In the genomic region with DNA sequence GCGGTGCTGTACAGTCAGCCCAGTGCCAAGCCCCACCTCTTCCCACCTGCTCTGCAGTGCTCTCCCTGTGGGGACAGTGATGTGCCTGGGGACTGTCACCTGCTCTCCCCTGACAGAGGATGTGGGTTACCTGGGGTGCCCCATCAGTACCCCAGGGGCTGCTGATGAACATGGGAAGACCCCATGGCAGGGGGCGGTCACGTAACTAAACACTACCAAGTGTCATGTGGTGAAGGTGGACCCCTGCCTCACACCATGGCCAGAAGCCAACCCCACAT, we compare ENCODE assay signal across 17 cellular contexts. TPM values are rescaled to one million over a fixed set of nuclear protein-coding genes. Genes with fewer than 3 reads are reported as not detected.
DNase-seq lines count a peak whose midpoint lies in the region; ATAC-seq and TF ChIP-seq lines count a peak whose summit lies in the region.
"Had no signal": no experiment of that assay in that cellular context is flagged by ENCODE, and none has a peak within 500 bp of the region (broad histone marks: within the 10 kb centered on the region; RNA-seq: fewer than 3 reads in every experiment).

No MANE protein-coding gene starts in this region.

- POLR2A ChIA-PET in activated CD4-positive, alpha-beta T cell treated with anti-CD3 and anti-CD28 coated beads for 36 hours (lab: Charles Lee): no interaction called here

- no peak for ATAC-seq in activated CD4-positive, alpha-beta T cell treated with anti-CD3 and anti-CD28 coated beads for 36 hours
- peak; percentile 27 for ATAC-seq in stimulated activated effector memory CD8-positive, alpha-beta T cell treated with anti-CD3 and anti-CD28 coated beads, Interleukin-12 subunit alpha, Interleukin-12 subunit beta, amount 100 ng/mL, for 72 hours
- ATAC-seq in GM18498 (IDR thresholded peaks at IDR 0.05; ENCODE audit: unreplicated experiment) (no peak), HG03354 (IDR thresholded peaks at IDR 0.05; ENCODE audit: poor library complexity, severe bottlenecking, unreplicated experiment) (no peak)
- ATAC-seq: HepG2, right cardiac atrium had no signal

- H3K4me1 Mint-ChIP-seq in activated CD4-positive, alpha-beta T cell treated with anti-CD3 and anti-CD28 coated beads, Interleukin-2, amount 10 ng/mL, durations not matched to agents 24 days and 14 days: peaks cover 8% of the 10 kb centered on the region
- peaks cover 7% of the 10 kb centered on the region for H3K4me1 Mint-ChIP-seq in activated CD4-positive, alpha-beta T cell treated with anti-CD3 and anti-CD28 coated beads for 36 hours
- H3K4me1 Mint-ChIP-seq in stimulated activated effector memory CD8-positive, alpha-beta T cell treated with anti-CD3 and anti-CD28 coated beads, Interleukin-12 subunit alpha, Interleukin-12 subunit beta, amount 100 ng/mL, for 72 hours: peaks cover 46% of the 10 kb centered on the region

- no peaks in the 10 kb centered on the region for H3K9me3 Mint-ChIP-seq in activated CD4-positive, alpha-beta T cell treated with anti-CD3 and anti-CD28 coated beads, Interleukin-2, amount 10 ng/mL, durations not matched to agents 24 days and 14 days
- no peaks in the 10 kb centered on the region for H3K9me3 Mint-ChIP-seq in activated CD4-positive, alpha-beta T cell treated with anti-CD3 and anti-CD28 coated beads for 36 hours (ENCODE audit: low read depth)
- no peaks in the 10 kb centered on the region for H3K9me3 Mint-ChIP-seq in stimulated activated effector memory CD8-positive, alpha-beta T cell treated with anti-CD3 and anti-CD28 coated beads, Interleukin-12 subunit alpha, Interleukin-12 subunit beta, amount 100 ng/mL, for 72 hours
- H3K9me3 Mint-ChIP-seq: CD4-positive, alpha-beta memory T cell; central memory CD8-positive, alpha-beta T cell; T-helper 1 cell treated with Interleukin-12 subunit alpha and Interleukin-12 subunit beta and Interleukin-4 antibody, amounts not matched to agents 30 μg/mL and 1 μg/mL, for 36 hours had no signal

- intact Hi-C loops in activated CD4-positive, alpha-beta T cell treated with anti-CD3 and anti-CD28 coated beads, Interleukin-2, amount 10 ng/mL, durations not matched to agents 24 days and 14 days (cut with micrococcal nuclease): no loop called here
- intact Hi-C loops in activated CD4-positive, alpha-beta T cell treated with anti-CD3 and anti-CD28 coated beads for 36 hours (cut with DNase I, micrococcal nuclease): no loop called here

- H3K27me3 Mint-ChIP-seq in activated CD4-positive, alpha-beta T cell treated with anti-CD3 and anti-CD28 coated beads, Interleukin-2, amount 10 ng/mL, durations not matched to agents 24 days and 14 days: no peaks in the 10 kb centered on the region
- no peaks in the 10 kb centered on the region for H3K27me3 Mint-ChIP-seq in activated CD4-positive, alpha-beta T cell treated with anti-CD3 and anti-CD28 coated beads for 36 hours
- H3K27me3 Mint-ChIP-seq: CD4-positive, alpha-beta memory T cell; central memory CD8-positive, alpha-beta T cell had no signal

- TF ChIP-seq CTCF in VCaP (conservative IDR thresholded peaks at IDR 0.05): no peak

- peak overlapping the region; percentile 29 for H3K27ac Mint-ChIP-seq in activated CD4-positive, alpha-beta T cell treated with anti-CD3 and anti-CD28 coated beads, Interleukin-2, amount 10 ng/mL, durations not matched to agents 24 days and 14 days
- no peak overlapping the region for H3K27ac Mint-ChIP-seq in activated CD4-positive, alpha-beta T cell treated with anti-CD3 and anti-CD28 coated beads for 36 hours
- no peak overlapping the region for H3K27ac Mint-ChIP-seq in stimulated activated effector memory CD8-positive, alpha-beta T cell treated with anti-CD3 and anti-CD28 coated beads, Interleukin-12 subunit alpha, Interleukin-12 subunit beta, amount 100 ng/mL, for 72 hours
- H3K27ac Mint-ChIP-seq: T-helper 1 cell treated with Interleukin-12 subunit alpha and Interleukin-12 subunit beta and Interleukin-4 antibody, amounts not matched to agents 30 μg/mL and 1 μg/mL, for 36 hours had no signal

- H3K27ac ChIP-seq in VCaP: peak overlapping the region; percentile 34; the same call in 1 of the 2 replicates

- CTCF ChIA-PET in activated CD4-positive, alpha-beta T cell treated with anti-CD3 and anti-CD28 coated beads for 36 hours (lab: Charles Lee): no interaction called here

- no peak overlapping the region for H3K4me3 Mint-ChIP-seq in activated CD4-positive, alpha-beta T cell treated with anti-CD3 and anti-CD28 coated beads, Interleukin-2, amount 10 ng/mL, durations not matched to agents 24 days and 14 days
- H3K4me3 Mint-ChIP-seq in activated CD4-positive, alpha-beta T cell treated with anti-CD3 and anti-CD28 coated beads for 36 hours: no peak overlapping the region
- no peak overlapping the region for H3K4me3 Mint-ChIP-seq in stimulated activated effector memory CD8-positive, alpha-beta T cell treated with anti-CD3 and anti-CD28 coated beads, Interleukin-12 subunit alpha, Interleukin-12 subunit beta, amount 100 ng/mL, for 72 hours
- H3K4me3 Mint-ChIP-seq: central memory CD8-positive, alpha-beta T cell; T-helper 1 cell treated with Interleukin-12 subunit alpha and Interleukin-12 subunit beta and Interleukin-4 antibody, amounts not matched to agents 30 μg/mL and 1 μg/mL, for 36 hours had no signal

- peaks cover 11% of the 10 kb centered on the region for H3K36me3 Mint-ChIP-seq in activated CD4-positive, alpha-beta T cell treated with anti-CD3 and anti-CD28 coated beads, Interleukin-2, amount 10 ng/mL, durations not matched to agents 24 days and 14 days (ENCODE audit: low read depth)
- H3K36me3 Mint-ChIP-seq in activated CD4-positive, alpha-beta T cell treated with anti-CD3 and anti-CD28 coated beads for 36 hours (ENCODE audit: low read depth): peaks cover 4% of the 10 kb centered on the region
- H3K36me3 Mint-ChIP-seq in stimulated activated effector memory CD8-positive, alpha-beta T cell treated with anti-CD3 and anti-CD28 coated beads, Interleukin-12 subunit alpha, Interleukin-12 subunit beta, amount 100 ng/mL, for 72 hours: peaks cover 30% of the 10 kb centered on the region

- DNase-seq in activated CD4-positive, alpha-beta T cell treated with anti-CD3 and anti-CD28 coated beads, Interleukin-2, amount 10 ng/mL, durations not matched to agents 24 days and 14 days: no peak
- DNase-seq in activated CD4-positive, alpha-beta T cell treated with anti-CD3 and anti-CD28 coated beads for 36 hours: no peak
- DNase-seq in NCI-H1105 (lab: John Stamatoyannopoulos, UW) (peak; percentile 79), OCI-M1 (lab: John Stamatoyannopoulos, UW) (no peak)
- no peak for DNase-seq in stimulated activated effector memory CD8-positive, alpha-beta T cell treated with anti-CD3 and anti-CD28 coated beads, Interleukin-12 subunit alpha, Interleukin-12 subunit beta, amount 100 ng/mL, for 72 hours (ENCODE audit: low spot score in 2 of 2)
- DNase-seq: CD4-positive, alpha-beta memory T cell; GDM1; mesendoderm; Right ventricle myocardium superior; stimulated activated CD4-positive, alpha-beta T cell treated with anti-CD3 and anti-CD28 coated beads, Interleukin-15, amount 100 ng/mL, for 24 hours had no signal

RNA-seq across cellular contexts. Expression of a gene that starts 12.7 kb away (rescaled TPM):
- total RNA-seq in activated CD4-positive, alpha-beta T cell treated with anti-CD3 and anti-CD28 coated beads, Interleukin-2, amount 10 ng/mL, durations not matched to agents 24 days and 14 days: 49.2 and 52.0 TPM in 2 replicates
- 10 to 100 TPM; 33.9 to 35.8 TPM for total RNA-seq in activated CD4-positive, alpha-beta T cell treated with anti-CD3 and anti-CD28 coated beads for 36 hours
